ENCODE assay signal across 8 cellular contexts in genomic region chrX:132025085-132025484, GRCh38. TPM values are rescaled to one million over a fixed set of nuclear protein-coding genes. Genes with fewer than 3 reads are reported as not detected.
A peak's percentile ranks its signal among the peaks of the same experiment; 100 is the strongest.
DNase-seq lines count a peak whose midpoint lies in the region; ATAC-seq and TF ChIP-seq lines count a peak whose summit lies in the region.

No MANE protein-coding gene starts in this region.

- H3K4me2 ChIP-seq in SU-DHL-6 (ENCODE audit: low read depth, low read length, poor library complexity, severe bottlenecking): peak overlapping the region; percentile 98

- peaks cover 22% of the 10 kb centered on the region for H3K4me1 ChIP-seq in iPS-15b (ENCODE audit: control insufficient read depth, insufficient read depth, low read length)

- H3K9me3 ChIP-seq in SU-DHL-6 (ENCODE audit: insufficient read depth, low read length) (no peaks in the 10 kb centered on the region), iPS-15b (ENCODE audit: control insufficient read depth, insufficient read depth, low read length) (no peaks in the 10 kb centered on the region)

- peaks cover 19% of the 10 kb centered on the region for H3K36me3 Mint-ChIP-seq in type B pancreatic cell

- H3K27me3 Mint-ChIP-seq in type B pancreatic cell: no peaks in the 10 kb centered on the region

- peaks cover 4% of the 10 kb centered on the region; the same call in 1 of the 2 replicates for H4K20me1 ChIP-seq in SU-DHL-6 (ENCODE audit: low read depth, low read length)

- peak overlapping the region; percentile 86 for H3K27ac Mint-ChIP-seq in type B pancreatic cell

- H3K9me2 ChIP-seq in SU-DHL-6 (replicated peaks; ENCODE audit: insufficient read depth, low read length): no peaks in the 10 kb centered on the region

- no peaks in the 10 kb centered on the region for H3K9me3 Mint-ChIP-seq in type B pancreatic cell

- H3K9ac ChIP-seq in SU-DHL-6 (ENCODE audit: low read length) (peak overlapping the region; percentile 77), iPS-15b (ENCODE audit: low read depth, low read length) (no peak overlapping the region)

- H2AFZ ChIP-seq in SU-DHL-6 (ENCODE audit: low read depth, low read length, severe bottlenecking): no peak overlapping the region

- H3K27me3 ChIP-seq in SU-DHL-6 (ENCODE audit: low read length) (no peaks in the 10 kb centered on the region), iPS-15b (ENCODE audit: control insufficient read depth, insufficient read depth, low read length) (peaks cover 12% of the 10 kb centered on the region)

- peak; percentile 16 for DNase-seq in stimulated activated CD4-positive, alpha-beta T cell treated with anti-CD3 and anti-CD28 coated beads, Interleukin-15, amount 100 ng/mL, for 24 hours
- DNase-seq in stimulated activated CD4-positive, alpha-beta T cell treated with anti-CD3 and anti-CD28 coated beads, Interleukin-12 subunit alpha, Interleukin-12 subunit beta, amount 100 ng/mL, for 4 hours: no peak
- DNase-seq in type B pancreatic cell (ENCODE audit: extremely low spot score, unreplicated experiment) (no peak), NCI-H146 (lab: John Stamatoyannopoulos, UW) (no peak), NCI-H1694 treated with DMSO at 0.1 percent for 48 hours (lab: John Stamatoyannopoulos, UW) (no peak)

- H3K4me3 ChIP-seq in SU-DHL-6 (ENCODE audit: insufficient read depth, low read length, poor library complexity, severe bottlenecking) (peak overlapping the region; percentile 65), iPS-15b (ENCODE audit: low read depth, low read length) (peak overlapping the region; percentile 95)

- ATAC-seq in GM18861 (IDR thresholded peaks at IDR 0.05; ENCODE audit: unreplicated experiment): no peak

- TF ChIP-seq CTCF in SU-DHL-6 (IDR thresholded peaks at IDR 0.05; ENCODE audit: insufficient read depth, low read length, poor library complexity, severe bottlenecking) (no peak), type B pancreatic cell (conservative IDR thresholded peaks at IDR 0.05) (no peak)

- H3K36me3 ChIP-seq in SU-DHL-6 (ENCODE audit: low read length): no peaks in the 10 kb centered on the region; the same call in 1 of the 2 replicates
- no peaks in the 10 kb centered on the region for H3K36me3 ChIP-seq in iPS-15b (ENCODE audit: control insufficient read depth, insufficient read depth, low read length)

- peak overlapping the region; percentile 100 for H3K4me3 Mint-ChIP-seq in type B pancreatic cell

- peaks cover 44% of the 10 kb centered on the region for H3K4me1 Mint-ChIP-seq in type B pancreatic cell (ENCODE audit: unreplicated experiment)

- H3K27ac ChIP-seq in SU-DHL-6 (ENCODE audit: low read depth, low read length): 0 out of 2 replicates have a peak overlapping the region, but pooled peaks have one; percentile 84

- peaks cover 4% of the 10 kb centered on the region; the same call in 1 of the 2 replicates for H3F3A ChIP-seq in SU-DHL-6 (ENCODE audit: insufficient read depth)

- peaks cover 64% of the 10 kb centered on the region for H3K79me2 ChIP-seq in SU-DHL-6 (ENCODE audit: insufficient read depth, low read length)

RNA-seq across cellular contexts. Expression of gene STK26, which starts 2.0 kb away (rescaled TPM):
- total RNA-seq in type B pancreatic cell (ENCODE audit: low replicate concordance): 50.6 and 64.3 TPM in 2 replicates
